23 cellular contexts compared by ENCODE assay signal in genomic region chr6:81049425-81050042, GRCh38.
A peak's percentile ranks its signal among the peaks of the same experiment; 100 is the strongest.
DNase-seq lines count a peak whose midpoint lies in the region; ATAC-seq and TF ChIP-seq lines count a peak whose summit lies in the region.
"Had no signal": no experiment of that assay in that cellular context is flagged by ENCODE, and none has a peak within 500 bp of the region (broad histone marks: within the 10 kb centered on the region; RNA-seq: fewer than 3 reads in every experiment).

No MANE protein-coding gene starts in this region.

- CTCF ChIA-PET in AG04449 (lab: Yijun Ruan, JAX), result interaction anchor here (1.1 kb wide), 1 partner anchor 19 kb away, joined by 3 read pairs; no protein-coding TSS in a partner anchor

- no peak for TF ChIP-seq CTCF in AG04449 (IDR thresholded peaks at IDR 0.05; ENCODE audit: insufficient read depth, low read length, missing control alignments)
- no peak for TF ChIP-seq CTCF in cardiac fibroblast (IDR thresholded peaks at IDR 0.05; ENCODE audit: low read depth, low read length)

- ATAC-seq in HG03378 (IDR thresholded peaks at IDR 0.05; ENCODE audit: unreplicated experiment), result no peak
- ATAC-seq: activated T-cell treated with anti-CD3 and anti-CD28 coated beads, Interleukin-2, amount 50 U/mL, for 4 hours; GM12878; left cardiac atrium; natural killer cell treated with Interleukin-12 subunit alpha and Interleukin-12 subunit beta and Interleukin-15 and Interleukin-18, amount 100 ng/mL, for 72 hours; pancreas; right cardiac atrium had no signal

- H3K4me3 ChIP-seq in AG04449 (ENCODE audit: low read depth, low read length), result no peak overlapping the region
- H3K4me3 ChIP-seq in cardiac fibroblast (replicated peaks in 1 of 2; ENCODE audit: low read depth in 2 of 2, low read length in 2 of 2), result no peak overlapping the region
- H3K4me3 ChIP-seq: GM12878, heart right ventricle, pancreas had no signal

- DNase-seq in AG04449 (ENCODE audit: low read depth, low spot score) (peak; percentile 3), H4 (ENCODE audit: low spot score) (peak; percentile 8), cardiac fibroblast (ENCODE audit: low read depth in 2 of 2) (peak; percentile 2 to 32), myocyte (ENCODE audit: low read depth) (peak; percentile 22)
- DNase-seq in effector CD4-positive, alpha-beta T cell, result no peak
- no peak for DNase-seq in stimulated activated CD8-positive, alpha-beta memory T cell treated with anti-CD3 and anti-CD28 coated beads, Interleukin-4, amount 100 ng/mL, for 48 hours
- DNase-seq: activated CD4-positive, alpha-beta T cell treated with anti-CD3 and anti-CD28 coated beads, Interleukin-2, amount 10 ng/mL, durations not matched to agents 24 days and 14 days; activated T-cell treated with anti-CD3 and anti-CD28 coated beads, Interleukin-2, amount 50 U/mL, for 4 hours; AML-193; amniotic stem cell; CD4-positive, alpha-beta memory T cell; H7; heart right ventricle; left cardiac atrium; NCI-H1092; NCI-H187; NCI-H2227 treated with DMSO at 0.1 percent for 48 hours; NCI-H774; pancreas; right cardiac atrium had no signal

- POLR2A ChIA-PET in AG04449 (lab: Yijun Ruan, JAX), result no interaction called here

Comparison
In these comparisons a context has a peak if more than half of its experiments do, and no peak if none do; other contexts are left out.
1. DNase-seq: peak in AG04449 (single experiment), H4 (single experiment), cardiac fibroblast (2 of 2) and myocyte (single experiment); none in effector CD4-positive, alpha-beta T cell (single experiment) and stimulated activated CD8-positive, alpha-beta memory T cell treated with anti-CD3 and anti-CD28 coated beads, Interleukin-4, amount 100 ng/mL, for 48 hours (single experiment).